ENCODE assay signal across 8 cellular contexts in genomic region chr4:110712486-110712885, GRCh38.
"Had no signal": no experiment of that assay in that cellular context is flagged by ENCODE, and none has a peak within 500 bp of the region (broad histone marks: within the 10 kb centered on the region; RNA-seq: fewer than 3 reads in every experiment).

No MANE protein-coding gene starts in this region.

- DNase-seq: GM23248, GOT3, H9, HCEC 1CT, KBM-7 had no signal

- H2AFZ ChIP-seq: GM23248 had no signal

- H3K27ac ChIP-seq: GM23248, KMS-11 had no signal

- H3K4me2 ChIP-seq: KMS-11 had no signal

- H3K4me3 ChIP-seq: GM23248 had no signal

- H3K9ac ChIP-seq: GM23248, KMS-11 had no signal

- FAIRE-seq: H54, HTR-8/SVneo had no signal
